Comparison of ENCODE assay signal across 10 cellular contexts in the genomic region with DNA sequence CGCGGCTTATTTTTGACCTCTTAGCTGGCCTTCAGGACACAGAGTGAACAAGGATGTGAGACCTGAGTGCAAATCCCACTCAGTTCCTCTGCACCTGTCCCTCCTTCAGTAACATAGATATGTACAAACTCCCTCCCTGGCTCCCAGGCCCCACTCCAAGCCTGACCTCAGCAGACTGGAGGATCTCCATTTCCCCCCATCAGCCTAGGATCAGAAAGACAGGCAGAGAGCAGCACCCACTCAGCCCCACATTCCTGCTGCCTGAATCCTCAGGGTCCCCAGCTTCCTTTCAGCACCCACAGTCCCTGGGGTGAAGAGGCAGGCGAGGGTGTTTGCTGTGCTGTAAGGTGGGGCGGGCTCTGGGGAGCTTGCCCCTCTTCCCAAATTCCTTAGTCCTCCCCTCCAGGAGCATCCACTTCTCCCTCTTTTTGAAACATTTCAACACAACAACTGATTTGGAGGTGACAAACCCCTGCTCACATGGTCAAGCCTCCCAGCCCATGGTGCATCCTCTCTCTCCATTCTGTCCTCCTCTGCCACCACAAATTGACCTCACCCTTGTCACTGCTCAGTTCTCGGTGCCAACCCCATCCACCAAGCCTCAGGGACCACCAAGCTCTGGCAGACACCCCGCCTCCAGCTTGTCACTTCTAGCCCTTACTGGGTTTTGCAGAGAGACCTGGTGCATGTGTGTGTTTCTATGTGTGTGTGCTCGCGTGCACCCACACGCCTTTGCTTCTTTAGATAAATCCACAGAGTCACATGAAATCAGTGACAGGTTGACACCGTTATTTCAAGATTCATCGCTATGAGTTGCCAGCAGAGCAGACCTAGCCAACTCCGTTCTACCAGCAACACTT.
DNase-seq lines count a peak whose midpoint lies in the region; ATAC-seq and TF ChIP-seq lines count a peak whose summit lies in the region.
"Had no signal": no experiment of that assay in that cellular context is flagged by ENCODE, and none has a peak within 500 bp of the region (broad histone marks: within the 10 kb centered on the region; RNA-seq: fewer than 3 reads in every experiment).

No MANE protein-coding gene starts in this region.

- ATAC-seq in GM19023 (IDR thresholded peaks at IDR 0.05; ENCODE audit: unreplicated experiment) = no peak
- ATAC-seq: CD8-positive, alpha-beta T cell had no signal

- intact Hi-C loops in testis (cut with DNase I; ENCODE audit: low total_unique reads) = loop anchor here (5.0 kb wide), 1 partner anchor 178 kb away; no protein-coding TSS in a partner anchor
- intact Hi-C loops in lower leg skin (cut with DNase I; ENCODE audit: low total_unique reads) = loop anchor here (5.0 kb wide), 1 partner anchor 393 kb away; the partner anchor contains the start of gene CCDC15

- H3K9me3 ChIP-seq in osteoblast (ENCODE audit: low read depth, low read length) = no peaks in the 10 kb centered on the region
- H3K9me3 ChIP-seq in testis = no peaks in the 10 kb centered on the region
- H3K9me3 ChIP-seq: SJCRH30 had no signal

- no peaks in the 10 kb centered on the region for H3K79me2 ChIP-seq in osteoblast (ENCODE audit: insufficient read depth, low read length)

- no peak overlapping the region for H2AFZ ChIP-seq in osteoblast (ENCODE audit: low read length)

- H3K36me3 ChIP-seq in osteoblast (ENCODE audit: insufficient read depth, low read length) (no peaks in the 10 kb centered on the region), testis (ENCODE audit: low read depth, missing control alignments) (no peaks in the 10 kb centered on the region)
- H3K36me3 ChIP-seq: SJCRH30 had no signal

- 73 to 76% methylated on average over 12 of the region's 12 CpGs for WGBS in testis, 2 donors
- WGBS in lower leg skin, 2 donors = 58 to 61% methylated on average over 12 of the region's 12 CpGs

- no peak for TF ChIP-seq CTCF in osteoblast (IDR thresholded peaks at IDR 0.05; ENCODE audit: extremely low read depth, low read depth, low read length)
- no peak for TF ChIP-seq CTCF in testis (IDR thresholded peaks at IDR 0.05)
- TF ChIP-seq CTCF in lower leg skin (IDR thresholded peaks at IDR 0.05) = no peak

- H3K4me2 ChIP-seq in osteoblast (ENCODE audit: insufficient read depth, low read length) = peak overlapping the region; percentile 23

- H3K4me1 ChIP-seq in osteoblast (ENCODE audit: insufficient read depth, low read length) (peaks cover 19% of the 10 kb centered on the region), testis (peaks cover 46% of the 10 kb centered on the region)

- H4K20me1 ChIP-seq in osteoblast (ENCODE audit: insufficient read depth, low read length) = no peaks in the 10 kb centered on the region

- H3K27ac ChIP-seq in layer of hippocampus (ENCODE audit: low read depth, low read length) (peak overlapping the region; percentile 59), osteoblast (ENCODE audit: low read depth, low read length) (no peak overlapping the region), testis (peak overlapping the region; percentile 28 to 73)

- DNase-seq in cerebellum (ENCODE audit: low spot score) (peak; percentile 21), osteoblast (ENCODE audit: insufficient read length, low spot score, missing footprints) (peak; percentile 74), testis (no peak), T1000 (lab: John Stamatoyannopoulos, UW) (no peak), lower leg skin (ENCODE audit: low spot score in 2 of 2) (no peak)

- H3K4me3 ChIP-seq in osteoblast (ENCODE audit: insufficient read depth, low read length) (no peak overlapping the region), testis (no peak overlapping the region), lower leg skin (ENCODE audit: low read depth, poor library complexity, severe bottlenecking) (no peak overlapping the region)
- H3K4me3 ChIP-seq: SJCRH30, skin epidermis had no signal

- H3K27me3 ChIP-seq in layer of hippocampus (ENCODE audit: control insufficient read depth, insufficient read depth, low read length) = no peaks in the 10 kb centered on the region
- peaks cover 10% of the 10 kb centered on the region for H3K27me3 ChIP-seq in osteoblast (ENCODE audit: insufficient read depth, low read length)
- H3K27me3 ChIP-seq in testis = no peaks in the 10 kb centered on the region
- H3K27me3 ChIP-seq: SJCRH30 had no signal

- TF ChIP-seq POLR2A in testis (IDR thresholded peaks at IDR 0.05) = no peak
- no peak for TF ChIP-seq POLR2A in lower leg skin (IDR thresholded peaks at IDR 0.05)

Comparison
In these comparisons a context has a peak if more than half of its experiments do, and no peak if none do; other contexts are left out.
1. DNase-seq: peak in cerebellum (single experiment) and osteoblast (single experiment); none in testis (single experiment), T1000 (single experiment) and lower leg skin (0 of 2).